Comparison of ENCODE assay signal across 1 cellular context in genomic region chr5:146338774-146339714, GRCh38.
TF ChIP-seq lines count a peak whose summit lies in the region.

Gene POU4F3 (plus strand): TSS chr5:146338839. CDS start chr5:146339113, 274 bp downstream.

TF ChIP-seq in HEK293, 187 proteins besides CTCF, POLR2A, EP300 and RAD21 (continued from another document and continues in another):
- TF ChIP-seq REST (tag by site-specific recombination; IDR thresholded peaks at IDR 0.05) = peak; percentile 41
- TF ChIP-seq, protein P1, sequence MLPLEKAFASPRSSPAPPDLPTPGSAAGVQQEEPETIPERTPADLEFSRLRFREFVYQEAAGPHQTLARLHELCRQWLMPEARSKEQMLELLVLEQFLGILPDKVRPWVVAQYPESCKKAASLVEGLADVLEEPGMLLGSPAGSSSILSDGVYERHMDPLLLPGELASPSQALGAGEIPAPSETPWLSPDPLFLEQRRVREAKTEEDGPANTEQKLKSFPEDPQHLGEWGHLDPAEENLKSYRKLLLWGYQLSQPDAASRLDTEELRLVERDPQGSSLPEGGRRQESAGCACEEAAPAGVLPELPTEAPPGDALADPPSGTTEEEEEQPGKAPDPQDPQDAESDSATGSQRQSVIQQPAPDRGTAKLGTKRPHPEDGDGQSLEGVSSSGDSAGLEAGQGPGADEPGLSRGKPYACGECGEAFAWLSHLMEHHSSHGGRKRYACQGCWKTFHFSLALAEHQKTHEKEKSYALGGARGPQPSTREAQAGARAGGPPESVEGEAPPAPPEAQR (tag by site-specific recombination; IDR thresholded peaks at IDR 0.05) = no peak
- TF ChIP-seq ZFP37 (tag by site-specific recombination; IDR thresholded peaks at IDR 0.05) = no peak
- TF ChIP-seq ZNF223 (tag by site-specific recombination; IDR thresholded peaks at IDR 0.05) = no peak
- no peak for TF ChIP-seq ZNF488 (tag by site-specific recombination; IDR thresholded peaks at IDR 0.05)
- TF ChIP-seq ZNF174 (tag by site-specific recombination; IDR thresholded peaks at IDR 0.05) = no peak
- TF ChIP-seq ZNF670 (tag by site-specific recombination; IDR thresholded peaks at IDR 0.05; ENCODE audit: low read depth) = no peak
- TF ChIP-seq GLIS1 (tag by site-specific recombination; IDR thresholded peaks at IDR 0.05) = peak; percentile 18; the same call in 1 of the 2 replicates
- no peak for TF ChIP-seq WT1 (tag by site-specific recombination; IDR thresholded peaks at IDR 0.05)
- TF ChIP-seq, protein P2, sequence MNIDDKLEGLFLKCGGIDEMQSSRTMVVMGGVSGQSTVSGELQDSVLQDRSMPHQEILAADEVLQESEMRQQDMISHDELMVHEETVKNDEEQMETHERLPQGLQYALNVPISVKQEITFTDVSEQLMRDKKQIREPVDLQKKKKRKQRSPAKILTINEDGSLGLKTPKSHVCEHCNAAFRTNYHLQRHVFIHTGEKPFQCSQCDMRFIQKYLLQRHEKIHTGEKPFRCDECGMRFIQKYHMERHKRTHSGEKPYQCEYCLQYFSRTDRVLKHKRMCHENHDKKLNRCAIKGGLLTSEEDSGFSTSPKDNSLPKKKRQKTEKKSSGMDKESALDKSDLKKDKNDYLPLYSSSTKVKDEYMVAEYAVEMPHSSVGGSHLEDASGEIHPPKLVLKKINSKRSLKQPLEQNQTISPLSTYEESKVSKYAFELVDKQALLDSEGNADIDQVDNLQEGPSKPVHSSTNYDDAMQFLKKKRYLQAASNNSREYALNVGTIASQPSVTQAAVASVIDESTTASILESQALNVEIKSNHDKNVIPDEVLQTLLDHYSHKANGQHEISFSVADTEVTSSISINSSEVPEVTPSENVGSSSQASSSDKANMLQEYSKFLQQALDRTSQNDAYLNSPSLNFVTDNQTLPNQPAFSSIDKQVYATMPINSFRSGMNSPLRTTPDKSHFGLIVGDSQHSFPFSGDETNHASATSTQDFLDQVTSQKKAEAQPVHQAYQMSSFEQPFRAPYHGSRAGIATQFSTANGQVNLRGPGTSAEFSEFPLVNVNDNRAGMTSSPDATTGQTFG (tag by site-specific recombination; IDR thresholded peaks at IDR 0.05; ENCODE audit: borderline replicate concordance) = no peak
- no peak; the same call in 1 of the 2 replicates for TF ChIP-seq ZBTB8A (tag by site-specific recombination; IDR thresholded peaks at IDR 0.05)
- TF ChIP-seq ZNF211 (tag by site-specific recombination; IDR thresholded peaks at IDR 0.05; ENCODE audit: low read depth) = no peak
- TF ChIP-seq KLF17 (tag by site-specific recombination; IDR thresholded peaks at IDR 0.05) = no peak
- TF ChIP-seq ZNF514 (tag by site-specific recombination; IDR thresholded peaks at IDR 0.05) = no peak
- no peak for TF ChIP-seq ZNF704 (tag by site-specific recombination; IDR thresholded peaks at IDR 0.05)
- no peak for TF ChIP-seq ZNF335 (tag by site-specific recombination; conservative IDR thresholded peaks at IDR 0.05)
- no peak for TF ChIP-seq ZNF248 (tag by site-specific recombination; IDR thresholded peaks at IDR 0.05)
- no peak for TF ChIP-seq SP3 (tag by site-specific recombination; IDR thresholded peaks at IDR 0.05)
- TF ChIP-seq, protein P3, sequence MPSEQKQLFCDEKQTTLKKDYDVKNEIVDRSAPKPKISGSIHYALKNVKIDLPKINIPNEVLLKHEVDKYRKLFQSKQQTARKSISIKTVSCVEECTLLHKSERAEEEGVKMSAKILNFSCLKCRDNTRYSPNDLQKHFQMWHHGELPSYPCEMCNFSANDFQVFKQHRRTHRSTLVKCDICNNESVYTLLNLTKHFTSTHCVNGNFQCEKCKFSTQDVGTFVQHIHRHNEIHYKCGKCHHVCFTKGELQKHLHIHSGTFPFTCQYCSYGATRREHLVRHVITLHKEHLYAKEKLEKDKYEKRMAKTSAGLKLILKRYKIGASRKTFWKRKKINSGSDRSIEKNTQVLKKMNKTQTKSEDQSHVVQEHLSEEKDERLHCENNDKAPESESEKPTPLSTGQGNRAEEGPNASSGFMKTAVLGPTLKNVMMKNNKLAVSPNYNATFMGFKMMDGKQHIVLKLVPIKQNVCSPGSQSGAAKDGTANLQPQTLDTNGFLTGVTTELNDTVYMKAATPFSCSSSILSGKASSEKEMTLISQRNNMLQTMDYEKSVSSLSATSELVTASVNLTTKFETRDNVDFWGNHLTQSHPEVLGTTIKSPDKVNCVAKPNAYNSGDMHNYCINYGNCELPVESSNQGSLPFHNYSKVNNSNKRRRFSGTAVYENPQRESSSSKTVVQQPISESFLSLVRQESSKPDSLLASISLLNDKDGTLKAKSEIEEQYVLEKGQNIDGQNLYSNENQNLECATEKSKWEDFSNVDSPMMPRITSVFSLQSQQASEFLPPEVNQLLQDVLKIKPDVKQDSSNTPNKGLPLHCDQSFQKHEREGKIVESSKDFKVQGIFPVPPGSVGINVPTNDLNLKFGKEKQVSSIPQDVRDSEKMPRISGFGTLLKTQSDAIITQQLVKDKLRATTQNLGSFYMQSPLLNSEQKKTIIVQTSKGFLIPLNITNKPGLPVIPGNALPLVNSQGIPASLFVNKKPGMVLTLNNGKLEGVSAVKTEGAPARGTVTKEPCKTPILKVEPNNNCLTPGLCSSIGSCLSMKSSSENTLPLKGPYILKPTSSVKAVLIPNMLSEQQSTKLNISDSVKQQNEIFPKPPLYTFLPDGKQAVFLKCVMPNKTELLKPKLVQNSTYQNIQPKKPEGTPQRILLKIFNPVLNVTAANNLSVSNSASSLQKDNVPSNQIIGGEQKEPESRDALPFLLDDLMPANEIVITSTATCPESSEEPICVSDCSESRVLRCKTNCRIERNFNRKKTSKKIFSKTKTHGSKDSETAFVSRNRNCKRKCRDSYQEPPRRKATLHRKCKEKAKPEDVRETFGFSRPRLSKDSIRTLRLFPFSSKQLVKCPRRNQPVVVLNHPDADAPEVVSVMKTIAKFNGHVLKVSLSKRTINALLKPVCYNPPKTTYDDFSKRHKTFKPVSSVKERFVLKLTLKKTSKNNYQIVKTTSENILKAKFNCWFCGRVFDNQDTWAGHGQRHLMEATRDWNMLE (tag by site-specific recombination; conservative IDR thresholded peaks at IDR 0.05; ENCODE audit: low read depth) = no peak
- no peak for TF ChIP-seq ZNF571 (tag by site-specific recombination; IDR thresholded peaks at IDR 0.05)
- TF ChIP-seq, protein P4, sequence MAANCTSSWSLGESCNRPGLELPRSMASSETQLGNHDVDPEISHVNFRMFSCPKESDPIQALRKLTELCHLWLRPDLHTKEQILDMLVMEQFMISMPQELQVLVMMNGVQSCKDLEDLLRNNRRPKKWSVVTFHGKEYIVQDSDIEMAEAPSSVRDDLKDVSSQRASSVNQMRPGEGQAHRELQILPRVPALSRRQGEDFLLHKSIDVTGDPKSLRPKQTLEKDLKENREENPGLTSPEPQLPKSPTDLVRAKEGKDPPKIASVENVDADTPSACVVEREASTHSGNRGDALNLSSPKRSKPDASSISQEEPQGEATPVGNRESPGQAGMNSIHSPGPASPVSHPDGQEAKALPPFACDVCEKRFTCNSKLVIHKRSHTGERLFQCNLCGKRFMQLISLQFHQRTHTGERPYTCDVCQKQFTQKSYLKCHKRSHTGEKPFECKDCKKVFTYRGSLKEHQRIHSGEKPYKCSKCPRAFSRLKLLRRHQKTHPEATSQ (tag by site-specific recombination; IDR thresholded peaks at IDR 0.05) = no peak
- TF ChIP-seq ZNF747 (tag by site-specific recombination; IDR thresholded peaks at IDR 0.05) = no peak
- TF ChIP-seq, protein P5, sequence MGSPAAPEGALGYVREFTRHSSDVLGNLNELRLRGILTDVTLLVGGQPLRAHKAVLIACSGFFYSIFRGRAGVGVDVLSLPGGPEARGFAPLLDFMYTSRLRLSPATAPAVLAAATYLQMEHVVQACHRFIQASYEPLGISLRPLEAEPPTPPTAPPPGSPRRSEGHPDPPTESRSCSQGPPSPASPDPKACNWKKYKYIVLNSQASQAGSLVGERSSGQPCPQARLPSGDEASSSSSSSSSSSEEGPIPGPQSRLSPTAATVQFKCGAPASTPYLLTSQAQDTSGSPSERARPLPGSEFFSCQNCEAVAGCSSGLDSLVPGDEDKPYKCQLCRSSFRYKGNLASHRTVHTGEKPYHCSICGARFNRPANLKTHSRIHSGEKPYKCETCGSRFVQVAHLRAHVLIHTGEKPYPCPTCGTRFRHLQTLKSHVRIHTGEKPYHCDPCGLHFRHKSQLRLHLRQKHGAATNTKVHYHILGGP (tag by site-specific recombination; IDR thresholded peaks at IDR 0.05) = no peak
- TF ChIP-seq, protein P6, sequence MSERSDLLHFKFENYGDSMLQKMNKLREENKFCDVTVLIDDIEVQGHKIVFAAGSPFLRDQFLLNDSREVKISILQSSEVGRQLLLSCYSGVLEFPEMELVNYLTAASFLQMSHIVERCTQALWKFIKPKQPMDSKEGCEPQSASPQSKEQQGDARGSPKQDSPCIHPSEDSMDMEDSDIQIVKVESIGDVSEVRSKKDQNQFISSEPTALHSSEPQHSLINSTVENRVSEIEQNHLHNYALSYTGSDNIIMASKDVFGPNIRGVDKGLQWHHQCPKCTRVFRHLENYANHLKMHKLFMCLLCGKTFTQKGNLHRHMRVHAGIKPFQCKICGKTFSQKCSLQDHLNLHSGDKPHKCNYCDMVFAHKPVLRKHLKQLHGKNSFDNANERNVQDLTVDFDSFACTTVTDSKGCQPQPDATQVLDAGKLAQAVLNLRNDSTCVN (tag by site-specific recombination; optimal IDR thresholded peaks at IDR 0.05) = peak; percentile 57
- no peak for TF ChIP-seq ZNF513 (tag by site-specific recombination; IDR thresholded peaks at IDR 0.05)
- TF ChIP-seq HOXA7 (CRISPR knock-in tag; IDR thresholded peaks at IDR 0.05; ENCODE audit: borderline replicate concordance) = no peak
- TF ChIP-seq, protein P7, sequence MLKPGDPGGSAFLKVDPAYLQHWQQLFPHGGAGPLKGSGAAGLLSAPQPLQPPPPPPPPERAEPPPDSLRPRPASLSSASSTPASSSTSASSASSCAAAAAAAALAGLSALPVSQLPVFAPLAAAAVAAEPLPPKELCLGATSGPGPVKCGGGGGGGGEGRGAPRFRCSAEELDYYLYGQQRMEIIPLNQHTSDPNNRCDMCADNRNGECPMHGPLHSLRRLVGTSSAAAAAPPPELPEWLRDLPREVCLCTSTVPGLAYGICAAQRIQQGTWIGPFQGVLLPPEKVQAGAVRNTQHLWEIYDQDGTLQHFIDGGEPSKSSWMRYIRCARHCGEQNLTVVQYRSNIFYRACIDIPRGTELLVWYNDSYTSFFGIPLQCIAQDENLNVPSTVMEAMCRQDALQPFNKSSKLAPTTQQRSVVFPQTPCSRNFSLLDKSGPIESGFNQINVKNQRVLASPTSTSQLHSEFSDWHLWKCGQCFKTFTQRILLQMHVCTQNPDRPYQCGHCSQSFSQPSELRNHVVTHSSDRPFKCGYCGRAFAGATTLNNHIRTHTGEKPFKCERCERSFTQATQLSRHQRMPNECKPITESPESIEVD (tag by site-specific recombination; IDR thresholded peaks at IDR 0.05) = no peak
- no peak for TF ChIP-seq SETDB1 (IDR thresholded peaks at IDR 0.05; ENCODE audit: insufficient read length, low read length)
- no peak for TF ChIP-seq ZNF843 (tag by site-specific recombination; IDR thresholded peaks at IDR 0.05)
